Comparison of ENCODE assay signal across 10 cellular contexts in genomic region chr12:96514328-96514727, GRCh38. TPM values are rescaled to one million over a fixed set of nuclear protein-coding genes. Genes with fewer than 3 reads are reported as not detected.
DNase-seq lines count a peak whose midpoint lies in the region; ATAC-seq and TF ChIP-seq lines count a peak whose summit lies in the region.
"Had no signal": no experiment of that assay in that cellular context is flagged by ENCODE, and none has a peak within 500 bp of the region (broad histone marks: within the 10 kb centered on the region; RNA-seq: fewer than 3 reads in every experiment).

No MANE protein-coding gene starts in this region.

- H3K79me2 ChIP-seq in osteoblast (ENCODE audit: insufficient read depth, low read length): no peaks in the 10 kb centered on the region

- H3K4me3 Mint-ChIP-seq in activated T-helper 1 cell treated with anti-CD3 and anti-CD28 coated beads, Interleukin-12 subunit alpha, Interleukin-12 subunit beta, Interleukin-2, Interleukin-4 antibody, amounts not matched to agents 30 ng/mL and 10 ng/mL and 1 ng/mL, durations not matched to agents 14 hours and 24 hours and 36 hours: no peak overlapping the region
- H3K4me3 Mint-ChIP-seq in chondrocyte (ENCODE audit: unreplicated experiment): no peak overlapping the region

- ATAC-seq in GM18909 (IDR thresholded peaks at IDR 0.05; ENCODE audit: poor library complexity, unreplicated experiment): peak; percentile 82
- peak; percentile 83 for ATAC-seq in HG02623 (IDR thresholded peaks at IDR 0.05; ENCODE audit: unreplicated experiment)

- peaks cover 18% of the 10 kb centered on the region for H3K4me1 Mint-ChIP-seq in activated T-helper 1 cell treated with anti-CD3 and anti-CD28 coated beads, Interleukin-12 subunit alpha, Interleukin-12 subunit beta, Interleukin-2, Interleukin-4 antibody, amounts not matched to agents 30 ng/mL and 10 ng/mL and 1 ng/mL, durations not matched to agents 14 hours and 24 hours and 36 hours (ENCODE audit: low read depth)
- H3K4me1 Mint-ChIP-seq in chondrocyte (ENCODE audit: low read depth): peaks cover 20% of the 10 kb centered on the region

- H3K36me3 ChIP-seq in osteoblast (ENCODE audit: insufficient read depth, low read length): no peaks in the 10 kb centered on the region

- no peaks in the 10 kb centered on the region for H3K9me3 Mint-ChIP-seq in activated T-helper 1 cell treated with anti-CD3 and anti-CD28 coated beads, Interleukin-12 subunit alpha, Interleukin-12 subunit beta, Interleukin-2, Interleukin-4 antibody, amounts not matched to agents 30 ng/mL and 10 ng/mL and 1 ng/mL, durations not matched to agents 14 hours and 24 hours and 36 hours
- H3K9me3 Mint-ChIP-seq in chondrocyte (ENCODE audit: low read depth): no peaks in the 10 kb centered on the region

- no peaks in the 10 kb centered on the region for H3K27me3 ChIP-seq in osteoblast (ENCODE audit: insufficient read depth, low read length)

- H3K27ac ChIP-seq in osteoblast (ENCODE audit: low read depth, low read length): peak overlapping the region; percentile 21

- H3K4me2 ChIP-seq in osteoblast (ENCODE audit: insufficient read depth, low read length): peak overlapping the region; percentile 39

- no peaks in the 10 kb centered on the region for H3K27me3 Mint-ChIP-seq in activated T-helper 1 cell treated with anti-CD3 and anti-CD28 coated beads, Interleukin-12 subunit alpha, Interleukin-12 subunit beta, Interleukin-2, Interleukin-4 antibody, amounts not matched to agents 30 ng/mL and 10 ng/mL and 1 ng/mL, durations not matched to agents 14 hours and 24 hours and 36 hours (ENCODE audit: insufficient read depth)
- no peaks in the 10 kb centered on the region for H3K27me3 Mint-ChIP-seq in chondrocyte (ENCODE audit: low read depth)

- H3K27ac Mint-ChIP-seq in activated T-helper 1 cell treated with anti-CD3 and anti-CD28 coated beads, Interleukin-12 subunit alpha, Interleukin-12 subunit beta, Interleukin-2, Interleukin-4 antibody, amounts not matched to agents 30 ng/mL and 10 ng/mL and 1 ng/mL, durations not matched to agents 14 hours and 24 hours and 36 hours: no peak overlapping the region
- H3K27ac Mint-ChIP-seq in chondrocyte (ENCODE audit: unreplicated experiment): no peak overlapping the region

- no peaks in the 10 kb centered on the region for H3K9me3 ChIP-seq in osteoblast (ENCODE audit: low read depth, low read length)

- no peak overlapping the region for H3K4me3 ChIP-seq in osteoblast (ENCODE audit: insufficient read depth, low read length)

- peaks cover 13% of the 10 kb centered on the region for H3K4me1 ChIP-seq in osteoblast (ENCODE audit: insufficient read depth, low read length)

- intact Hi-C loops in head of caudate nucleus (cut with DNase I): loop anchor here (10.0 kb wide), 1 partner anchor 310 kb away; no protein-coding TSS in a partner anchor
- intact Hi-C loops in activated T-helper 1 cell treated with anti-CD3 and anti-CD28 coated beads, Interleukin-12 subunit alpha, Interleukin-12 subunit beta, Interleukin-2, Interleukin-4 antibody, amounts not matched to agents 30 ng/mL and 10 ng/mL and 1 ng/mL, durations not matched to agents 14 hours and 24 hours and 36 hours (cut with micrococcal nuclease): loop anchor here (10.0 kb wide), 1 partner anchor 1300 kb away; the partner anchor contains the start of genes FGD6 and VEZT

- TF ChIP-seq CTCF in osteoblast (IDR thresholded peaks at IDR 0.05; ENCODE audit: extremely low read depth, low read depth, low read length): no peak
- no peak for TF ChIP-seq CTCF in chondrocyte (IDR thresholded peaks at IDR 0.05)

- peak overlapping the region; percentile 85 for H2AFZ ChIP-seq in osteoblast (ENCODE audit: low read length)

- peaks cover 2% of the 10 kb centered on the region for H3K36me3 Mint-ChIP-seq in activated T-helper 1 cell treated with anti-CD3 and anti-CD28 coated beads, Interleukin-12 subunit alpha, Interleukin-12 subunit beta, Interleukin-2, Interleukin-4 antibody, amounts not matched to agents 30 ng/mL and 10 ng/mL and 1 ng/mL, durations not matched to agents 14 hours and 24 hours and 36 hours (ENCODE audit: low read depth)
- H3K36me3 Mint-ChIP-seq in chondrocyte (ENCODE audit: low read depth): no peaks in the 10 kb centered on the region

- H4K20me1 ChIP-seq in osteoblast (ENCODE audit: insufficient read depth, low read length): no peaks in the 10 kb centered on the region

- DNase-seq in LHCN-M2 (ENCODE audit: low read depth) (peak; percentile 41), osteoblast (ENCODE audit: insufficient read length, low spot score, missing footprints) (no peak), head of caudate nucleus (no peak), chondrocyte (ENCODE audit: low spot score) (no peak)
- no peak for DNase-seq in activated CD4-positive, alpha-beta T cell treated with anti-CD3 and anti-CD28 coated beads for 1 hour
- DNase-seq in activated T-helper 1 cell treated with anti-CD3 and anti-CD28 coated beads, Interleukin-12 subunit alpha, Interleukin-12 subunit beta, Interleukin-2, Interleukin-4 antibody, amounts not matched to agents 30 ng/mL and 10 ng/mL and 1 ng/mL, durations not matched to agents 14 hours and 24 hours and 36 hours (ENCODE audit: low spot score): no peak
- DNase-seq: activated gamma-delta T cell treated with Interleukin-2 at 50 U/mL for 16 hours, NCI-H1105 had no signal

RNA-seq across cellular contexts. Expression of gene CFAP54, which starts 25.0 kb away (rescaled TPM):
- 1.1 and 3.4 TPM in 2 replicates for total RNA-seq in LHCN-M2 (2014; rRNA removed)
- 0.26 TPM for polyA plus RNA-seq in LHCN-M2 (2012)
- total RNA-seq in osteoblast: 2.2 and 3.2 TPM in 2 replicates
- 0.17 and 0.34 TPM in 2 replicates for total RNA-seq in activated T-helper 1 cell treated with anti-CD3 and anti-CD28 coated beads, Interleukin-12 subunit alpha, Interleukin-12 subunit beta, Interleukin-2, Interleukin-4 antibody, amounts not matched to agents 30 ng/mL and 10 ng/mL and 1 ng/mL, durations not matched to agents 14 hours and 24 hours and 36 hours
- 0.15 to 1.1 TPM (median 0.44 TPM) in 3 replicates for total RNA-seq in chondrocyte
